ENCODE assay signal across 1 cellular context in genomic region chr12:56102683-56103065, GRCh38.
TF ChIP-seq lines count a peak whose summit lies in the region.

No MANE protein-coding gene starts in this region.

TF ChIP-seq in HepG2, 621 proteins besides CTCF, POLR2A, EP300 and RAD21:
- TF ChIP-seq RBFOX2 (IDR thresholded peaks at IDR 0.05; ENCODE audit: low read depth, low read length): 0 out of 2 replicates have a peak, but pooled peaks have one; percentile 35
- TF ChIP-seq ZIK1 (CRISPR knock-in tag; IDR thresholded peaks at IDR 0.05; ENCODE audit: borderline replicate concordance, low read depth): no peak
